In genomic region chr12:88934163-88934747, GRCh38 we compare ENCODE assay signal across 1 cellular context.
TF ChIP-seq lines count a peak whose summit lies in the region.

No MANE protein-coding gene starts in this region.

TF ChIP-seq in GM23338, 12 proteins besides CTCF, POLR2A, EP300 and RAD21 (continued from another document):
- TF ChIP-seq, protein P1, sequence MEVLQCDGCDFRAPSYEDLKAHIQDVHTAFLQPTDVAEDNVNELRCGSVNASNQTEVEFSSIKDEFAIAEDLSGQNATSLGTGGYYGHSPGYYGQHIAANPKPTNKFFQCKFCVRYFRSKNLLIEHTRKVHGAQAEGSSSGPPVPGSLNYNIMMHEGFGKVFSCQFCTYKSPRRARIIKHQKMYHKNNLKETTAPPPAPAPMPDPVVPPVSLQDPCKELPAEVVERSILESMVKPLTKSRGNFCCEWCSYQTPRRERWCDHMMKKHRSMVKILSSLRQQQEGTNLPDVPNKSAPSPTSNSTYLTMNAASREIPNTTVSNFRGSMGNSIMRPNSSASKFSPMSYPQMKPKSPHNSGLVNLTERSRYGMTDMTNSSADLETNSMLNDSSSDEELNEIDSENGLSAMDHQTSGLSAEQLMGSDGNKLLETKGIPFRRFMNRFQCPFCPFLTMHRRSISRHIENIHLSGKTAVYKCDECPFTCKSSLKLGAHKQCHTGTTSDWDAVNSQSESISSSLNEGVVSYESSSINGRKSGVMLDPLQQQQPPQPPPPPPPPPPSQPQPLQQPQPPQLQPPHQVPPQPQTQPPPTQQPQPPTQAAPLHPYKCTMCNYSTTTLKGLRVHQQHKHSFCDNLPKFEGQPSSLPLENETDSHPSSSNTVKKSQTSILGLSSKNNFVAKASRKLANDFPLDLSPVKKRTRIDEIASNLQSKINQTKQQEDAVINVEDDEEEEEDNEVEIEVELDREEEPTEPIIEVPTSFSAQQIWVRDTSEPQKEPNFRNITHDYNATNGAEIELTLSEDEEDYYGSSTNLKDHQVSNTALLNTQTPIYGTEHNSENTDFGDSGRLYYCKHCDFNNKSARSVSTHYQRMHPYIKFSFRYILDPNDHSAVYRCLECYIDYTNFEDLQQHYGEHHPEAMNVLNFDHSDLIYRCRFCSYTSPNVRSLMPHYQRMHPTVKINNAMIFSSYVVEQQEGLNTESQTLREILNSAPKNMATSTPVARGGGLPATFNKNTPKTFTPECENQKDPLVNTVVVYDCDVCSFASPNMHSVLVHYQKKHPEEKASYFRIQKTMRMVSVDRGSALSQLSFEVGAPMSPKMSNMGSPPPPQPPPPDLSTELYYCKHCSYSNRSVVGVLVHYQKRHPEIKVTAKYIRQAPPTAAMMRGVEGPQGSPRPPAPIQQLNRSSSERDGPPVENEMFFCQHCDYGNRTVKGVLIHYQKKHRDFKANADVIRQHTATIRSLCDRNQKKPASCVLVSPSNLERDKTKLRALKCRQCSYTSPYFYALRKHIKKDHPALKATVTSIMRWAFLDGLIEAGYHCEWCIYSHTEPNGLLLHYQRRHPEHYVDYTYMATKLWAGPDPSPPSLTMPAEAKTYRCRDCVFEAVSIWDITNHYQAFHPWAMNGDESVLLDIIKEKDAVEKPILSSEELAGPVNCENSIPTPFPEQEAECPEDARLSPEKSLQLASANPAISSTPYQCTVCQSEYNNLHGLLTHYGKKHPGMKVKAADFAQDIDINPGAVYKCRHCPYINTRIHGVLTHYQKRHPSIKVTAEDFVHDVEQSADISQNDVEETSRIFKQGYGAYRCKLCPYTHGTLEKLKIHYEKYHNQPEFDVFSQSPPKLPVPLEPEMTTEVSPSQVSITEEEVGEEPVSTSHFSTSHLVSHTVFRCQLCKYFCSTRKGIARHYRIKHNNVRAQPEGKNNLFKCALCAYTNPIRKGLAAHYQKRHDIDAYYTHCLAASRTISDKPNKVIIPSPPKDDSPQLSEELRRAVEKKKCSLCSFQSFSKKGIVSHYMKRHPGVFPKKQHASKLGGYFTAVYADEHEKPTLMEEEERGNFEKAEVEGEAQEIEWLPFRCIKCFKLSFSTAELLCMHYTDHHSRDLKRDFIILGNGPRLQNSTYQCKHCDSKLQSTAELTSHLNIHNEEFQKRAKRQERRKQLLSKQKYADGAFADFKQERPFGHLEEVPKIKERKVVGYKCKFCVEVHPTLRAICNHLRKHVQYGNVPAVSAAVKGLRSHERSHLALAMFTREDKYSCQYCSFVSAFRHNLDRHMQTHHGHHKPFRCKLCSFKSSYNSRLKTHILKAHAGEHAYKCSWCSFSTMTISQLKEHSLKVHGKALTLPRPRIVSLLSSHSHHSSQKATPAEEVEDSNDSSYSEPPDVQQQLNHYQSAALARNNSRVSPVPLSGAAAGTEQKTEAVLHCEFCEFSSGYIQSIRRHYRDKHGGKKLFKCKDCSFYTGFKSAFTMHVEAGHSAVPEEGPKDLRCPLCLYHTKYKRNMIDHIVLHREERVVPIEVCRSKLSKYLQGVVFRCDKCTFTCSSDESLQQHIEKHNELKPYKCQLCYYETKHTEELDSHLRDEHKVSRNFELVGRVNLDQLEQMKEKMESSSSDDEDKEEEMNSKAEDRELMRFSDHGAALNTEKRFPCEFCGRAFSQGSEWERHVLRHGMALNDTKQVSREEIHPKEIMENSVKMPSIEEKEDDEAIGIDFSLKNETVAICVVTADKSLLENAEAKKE (CRISPR knock-in tag; IDR thresholded peaks at IDR 0.05): no peak
